Comparison of ENCODE assay signal across 10 cellular contexts in genomic region chr12:52874573-52875435, GRCh38. TPM values are rescaled to one million over a fixed set of nuclear protein-coding genes. Genes with fewer than 3 reads are reported as not detected.
DNase-seq lines count a peak whose midpoint lies in the region; ATAC-seq, FAIRE-seq and TF ChIP-seq lines count a peak whose summit lies in the region.
"Had no signal": no experiment of that assay in that cellular context is flagged by ENCODE, and none has a peak within 500 bp of the region (broad histone marks: within the 10 kb centered on the region; RNA-seq: fewer than 3 reads in every experiment).

No MANE protein-coding gene starts in this region.

- H3K36me3 Mint-ChIP-seq in mesothelial cell of epicardium, result no peaks in the 10 kb centered on the region

- DNase-seq in heart right ventricle (no peak), cardiac septum (ENCODE audit: low spot score) (no peak), bronchial epithelial cell (ENCODE audit: low read depth) (peak; percentile 61), mesothelial cell of epicardium (ENCODE audit: low spot score in 2 of 2, unreplicated experiment in 2 of 2) (no peak), vagina (ENCODE audit: extremely low spot score in 2 of 2) (no peak), NCI-H1092 (lab: John Stamatoyannopoulos, UW) (no peak)

- no peak for TF ChIP-seq CTCF in heart right ventricle (IDR thresholded peaks at IDR 0.05)
- TF ChIP-seq CTCF in bronchial epithelial cell (IDR thresholded peaks at IDR 0.05; ENCODE audit: insufficient read depth, low read length, severe bottlenecking), result no peak
- no peak for TF ChIP-seq CTCF in mesothelial cell of epicardium (IDR thresholded peaks at IDR 0.05; ENCODE audit: unreplicated experiment)
- no peak for TF ChIP-seq CTCF in vagina (IDR thresholded peaks at IDR 0.05)

- no peaks in the 10 kb centered on the region for H3K36me3 ChIP-seq in heart right ventricle
- H3K36me3 ChIP-seq in bronchial epithelial cell (ENCODE audit: control insufficient read depth, insufficient read depth, low read length), result no peaks in the 10 kb centered on the region
- no peaks in the 10 kb centered on the region for H3K36me3 ChIP-seq in vagina

- intact Hi-C loops in heart right ventricle (cut with DNase I) (loop anchor here in 7 of 10 donors (5.0 to 10.0 kb wide), 6 partner anchors 293 to 723 kb away; no protein-coding TSS in a partner anchor), cardiac septum (cut with DNase I) (loop anchor here (2.0 to 10.0 kb wide), 3 partner anchors 660 to 830 kb away; no protein-coding TSS in a partner anchor), vagina (cut with DNase I) (loop anchor here (5.0 to 10.0 kb wide), 2 partner anchors 293 to 500 kb away; no protein-coding TSS in a partner anchor)

- H3K27ac Mint-ChIP-seq in mesothelial cell of epicardium, result peak overlapping the region; percentile 94

- WGBS in heart right ventricle, 2 donors, result 76 to 82% methylated on average over 10 of the region's 10 CpGs

- H3K4me1 ChIP-seq in heart right ventricle (peaks cover 3 to 50% (median 28%) of the 10 kb centered on the region in 9 donors), vagina (peaks cover 86% of the 10 kb centered on the region)

- peak overlapping the region; percentile 57 for H3K4me3 Mint-ChIP-seq in mesothelial cell of epicardium

- ATAC-seq in heart right ventricle (no peak), GM18511 (IDR thresholded peaks at IDR 0.05; ENCODE audit: unreplicated experiment) (no peak), GM21576 (IDR thresholded peaks at IDR 0.05; ENCODE audit: unreplicated experiment) (no peak)

- H3K27me3 ChIP-seq in heart right ventricle (no peaks in the 10 kb centered on the region), bronchial epithelial cell (ENCODE audit: control insufficient read depth, insufficient read depth, low read length) (no peaks in the 10 kb centered on the region), vagina (no peaks in the 10 kb centered on the region)

- H3K4me1 Mint-ChIP-seq in mesothelial cell of epicardium, result peaks cover 49% of the 10 kb centered on the region

- TF ChIP-seq POLR2A in vagina (IDR thresholded peaks at IDR 0.05), result no peak

- H3K4me3 ChIP-seq in heart right ventricle (peak overlapping the region in 9 of 10 donors; percentile 26 to 55 (median 49)), bronchial epithelial cell (ENCODE audit: low read depth, low read length) (no peak overlapping the region), vagina (peak overlapping the region; percentile 47 to 48)

- FAIRE-seq in bronchial epithelial cell (lab: Jason Lieb, UNC), result no peak
- FAIRE-seq: G401.6 had no signal

- peak overlapping the region in 8 of 10 donors; percentile 33 to 79 (median 68) for H3K27ac ChIP-seq in heart right ventricle
- peak overlapping the region; percentile 99 for H3K27ac ChIP-seq in vagina

- no peaks in the 10 kb centered on the region for H3K9me3 Mint-ChIP-seq in mesothelial cell of epicardium

- H3K9me3 ChIP-seq in heart right ventricle (no peaks in the 10 kb centered on the region), vagina (no peaks in the 10 kb centered on the region)

- H3K27me3 Mint-ChIP-seq in mesothelial cell of epicardium (ENCODE audit: low read depth), result peaks cover 4% of the 10 kb centered on the region

RNA-seq across cellular contexts. Expression of gene KRT78, which starts 26.0 kb away (rescaled TPM):
- not detected for total RNA-seq in heart right ventricle
- polyA plus RNA-seq in heart right ventricle, result under 1 TPM in 1 of 2 donors, not detected in 1; 0.07 TPM
- not detected for total RNA-seq in cardiac septum
- 5.3 and 17.0 TPM in 2 replicates for total RNA-seq in bronchial epithelial cell
- total RNA-seq in mesothelial cell of epicardium, result not detected in 3 replicates
- total RNA-seq in vagina, result 89.1 TPM
- total RNA-seq: myocyte had no signal

RNA-seq across cellular contexts. Expression of gene KRT8, which starts 30.1 kb away (rescaled TPM):
- total RNA-seq in heart right ventricle (100 to 1,000 TPM in 6 of 10 donors, 10 to 100 TPM in 4; 52.1 to 150 (median 109) TPM), cardiac septum (82.2 TPM), bronchial epithelial cell (146 and 309 TPM in 2 replicates), mesothelial cell of epicardium (1,131 to 1,194 TPM (median 1,142 TPM) in 3 replicates), vagina (22.8 TPM)
- 100 to 1,000 TPM; 153 to 161 TPM for polyA plus RNA-seq in heart right ventricle

RNA-seq across cellular contexts. Expression of gene KRT79, which starts 40.7 kb away (rescaled TPM):
- total RNA-seq in heart right ventricle (not detected), cardiac septum (not detected), bronchial epithelial cell (under 0.01 and 0.26 TPM in 2 replicates), mesothelial cell of epicardium (not detected in 3 replicates), vagina (1.7 TPM)
- polyA plus RNA-seq in heart right ventricle, result under 1 TPM in 1 of 2 donors, not detected in 1; 0.30 TPM
- total RNA-seq: myocyte had no signal
